12 cellular contexts compared by ENCODE assay signal in the genomic region with DNA sequence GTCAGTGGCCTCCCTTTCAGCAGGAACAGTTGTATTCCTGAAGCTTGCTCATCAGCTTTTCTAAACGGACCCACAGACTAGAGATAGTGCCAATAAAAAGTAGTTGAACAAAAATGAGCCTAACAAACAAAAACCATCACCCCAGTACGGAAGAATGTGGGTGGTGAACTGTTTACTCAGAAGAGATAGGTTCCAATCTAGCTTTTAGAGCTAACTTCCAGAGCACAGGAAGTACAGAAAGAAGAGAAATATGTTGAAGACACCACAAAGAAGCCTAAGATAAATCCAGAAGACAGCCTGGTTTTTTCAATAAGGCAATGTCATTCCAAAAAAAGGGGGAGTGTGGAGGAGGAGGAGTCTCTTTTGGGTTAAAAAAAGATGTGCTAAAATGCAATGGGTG. TPM values are rescaled to one million over a fixed set of nuclear protein-coding genes. Genes with fewer than 3 reads are reported as not detected.
DNase-seq lines count a peak whose midpoint lies in the region; ATAC-seq and TF ChIP-seq lines count a peak whose summit lies in the region.
"Had no signal": no experiment of that assay in that cellular context is flagged by ENCODE, and none has a peak within 500 bp of the region (broad histone marks: within the 10 kb centered on the region; RNA-seq: fewer than 3 reads in every experiment).

No MANE protein-coding gene starts in this region.

- peaks cover 2% of the 10 kb centered on the region for H3K9me3 Mint-ChIP-seq in glutamatergic neuron (ENCODE audit: unreplicated experiment)

- POLR2A ChIA-PET in Panc1 (lab: Charles Lee): interaction anchor here (0.6 kb wide), 1 partner anchor 55 kb away, joined by 3 read pairs; no protein-coding TSS in a partner anchor

- TSS peak; percentile 68 for BruUV-seq in Panc1 (replicated peaks; lab: Mats Ljungman, UMichigan)

- H3K27me3 Mint-ChIP-seq in glutamatergic neuron (ENCODE audit: unreplicated experiment): peaks cover 12% of the 10 kb centered on the region

- H3K4me3 Mint-ChIP-seq in glutamatergic neuron (ENCODE audit: unreplicated experiment): no peak overlapping the region

- intact Hi-C loops in Panc1 (cut with micrococcal nuclease; ENCODE audit: unreplicated experiment): no loop called here

- H4K20me1 ChIP-seq in osteoblast (ENCODE audit: insufficient read depth, low read length): peaks cover 13% of the 10 kb centered on the region

- no peak overlapping the region for H3K27ac Mint-ChIP-seq in glutamatergic neuron (ENCODE audit: unreplicated experiment)

- TF ChIP-seq CTCF in Panc1 (IDR thresholded peaks at IDR 0.05) (no peak), osteoblast (IDR thresholded peaks at IDR 0.05; ENCODE audit: extremely low read depth, low read depth, low read length) (no peak), glutamatergic neuron (IDR thresholded peaks at IDR 0.05; ENCODE audit: partially characterized antibody, unreplicated experiment) (no peak)

- H3K27me3 ChIP-seq in Panc1 (ENCODE audit: control insufficient read depth, insufficient read depth, low read length) (no peaks in the 10 kb centered on the region), osteoblast (ENCODE audit: insufficient read depth, low read length) (no peaks in the 10 kb centered on the region)

- no peaks in the 10 kb centered on the region for H3K36me3 ChIP-seq in Panc1 (ENCODE audit: control insufficient read depth, insufficient read depth, low read length)
- H3K36me3 ChIP-seq in osteoblast (ENCODE audit: insufficient read depth, low read length): peaks cover 32% of the 10 kb centered on the region
- H3K36me3 ChIP-seq: sigmoid colon had no signal

- H3K9me3 ChIP-seq in Panc1 (ENCODE audit: control insufficient read depth, insufficient read depth, low read depth, low read length): no peaks in the 10 kb centered on the region
- H3K9me3 ChIP-seq in osteoblast (ENCODE audit: low read depth, low read length): no peaks in the 10 kb centered on the region
- H3K9me3 ChIP-seq: sigmoid colon had no signal

- H3K4me1 ChIP-seq in Panc1 (ENCODE audit: control insufficient read depth, insufficient read depth, low read length) (no peaks in the 10 kb centered on the region), osteoblast (ENCODE audit: insufficient read depth, low read length) (peaks cover 32% of the 10 kb centered on the region)

- DNase-seq in EL (peak; percentile 94), Panc1 (ENCODE audit: low read depth, low spot score) (no peak), dedifferentiated amniotic fluid mesenchymal stem cell (ENCODE audit: extremely low spot score) (peak; percentile 74), osteoblast (ENCODE audit: insufficient read length, low spot score, missing footprints) (peak; percentile 91), glutamatergic neuron (no peak), ACHN (no peak)
- DNase-seq: activated CD4-positive, CD25-positive, alpha-beta regulatory T cell treated with anti-CD3 and anti-CD28 coated beads, Interleukin-2, amount 50 U/mL, for 72 hours; DMS153; sigmoid colon had no signal

- H3K4me2 ChIP-seq in osteoblast (ENCODE audit: insufficient read depth, low read length): peak overlapping the region; percentile 52

- CTCF ChIA-PET in Panc1 (lab: Charles Lee): no interaction called here

- in situ Hi-C loops in Panc1 (cut with HindIII; ENCODE audit: low pct_unique_long_range_greater_than_20kb, low sequenced_read_pairs) (no loop called here), ACHN (cut with HindIII; ENCODE audit: low pct_ligation_motif_present, low pct_unique_long_range_greater_than_20kb, low sequenced_read_pairs) (no loop called here)

- H3K4me1 Mint-ChIP-seq in glutamatergic neuron (ENCODE audit: low read depth, unreplicated experiment): peaks cover 7% of the 10 kb centered on the region

- ATAC-seq in Panc1 (no peak), HG02840 (IDR thresholded peaks at IDR 0.05; ENCODE audit: low FRiP score, unreplicated experiment) (no peak), HG03196 (IDR thresholded peaks at IDR 0.05; ENCODE audit: unreplicated experiment) (no peak)

- H3K4me3 ChIP-seq in Panc1 (ENCODE audit: low read depth in 2 of 2, low read length in 2 of 2) (no peak overlapping the region), osteoblast (ENCODE audit: insufficient read depth, low read length) (no peak overlapping the region)
- H3K4me3 ChIP-seq: sigmoid colon had no signal

- H3K36me3 Mint-ChIP-seq in glutamatergic neuron (ENCODE audit: unreplicated experiment): no peaks in the 10 kb centered on the region

- H3K79me2 ChIP-seq in osteoblast (ENCODE audit: insufficient read depth, low read length): peaks cover 76% of the 10 kb centered on the region

- no peak overlapping the region for H2AFZ ChIP-seq in osteoblast (ENCODE audit: low read length)

- no peak overlapping the region for H3K27ac ChIP-seq in Panc1 (ENCODE audit: low read length)
- peak overlapping the region; percentile 40 for H3K27ac ChIP-seq in osteoblast (ENCODE audit: low read depth, low read length)
- H3K27ac ChIP-seq: RWPE1, sigmoid colon had no signal

RNA-seq across cellular contexts. Expression of gene LMO7, which starts 2.8 kb away (rescaled TPM):
- total RNA-seq in Panc1 (2021; ENCODE audit: unreplicated experiment) (11.8 TPM), osteoblast (465 and 536 TPM in 2 replicates), glutamatergic neuron (ENCODE audit: unreplicated experiment) (5.0 TPM)
- polyA plus RNA-seq in Panc1 (2012; ENCODE audit: insufficient read length): 7.6 TPM

Comparison
In these comparisons a context has a peak if more than half of its experiments do, and no peak if none do; other contexts are left out.
1. DNase-seq: peak in EL (single experiment), dedifferentiated amniotic fluid mesenchymal stem cell (single experiment) and osteoblast (single experiment); none in Panc1 (single experiment), glutamatergic neuron (single experiment) and ACHN (single experiment).
2. RNA of gene LMO7, which starts 2.8 kb away (total RNA-seq): 465 to 536 TPM in osteoblast; 11.8 TPM in Panc1 (single experiment) and 5.0 TPM in glutamatergic neuron (single experiment); every median in the first group is over 10 times any median in the second.